In genomic region chr7:44771358-44771757, GRCh38 we compare ENCODE assay signal across 17 cellular contexts. TPM values are rescaled to one million over a fixed set of nuclear protein-coding genes. Genes with fewer than 3 reads are reported as not detected.
DNase-seq lines count a peak whose midpoint lies in the region; ATAC-seq and TF ChIP-seq lines count a peak whose summit lies in the region.
"Had no signal": no experiment of that assay in that cellular context is flagged by ENCODE, and none has a peak within 500 bp of the region (broad histone marks: within the 10 kb centered on the region; RNA-seq: fewer than 3 reads in every experiment).

No MANE protein-coding gene starts in this region.

- in situ Hi-C loops in HAP-1 (cut with MboI; ENCODE audit: low sequenced_read_pairs): no loop called here

- no peaks in the 10 kb centered on the region for H3K9me3 ChIP-seq in HAP-1
- H3K9me3 ChIP-seq: sigmoid colon had no signal

- 0 out of 2 replicates have a peak, but pooled peaks cover 2% of the 10 kb centered on the region for H3K27me3 ChIP-seq in HAP-1 (ENCODE audit: low read depth)
- H3K27me3 ChIP-seq: sigmoid colon had no signal

- CTCF ChIA-PET in WTC11 (lab: Charles Lee): no interaction called here

- H3K27ac Mint-ChIP-seq in activated naive CD4-positive, alpha-beta T cell treated with anti-CD3 and anti-CD28 coated beads, Interleukin-2, amount 50 U/mL, for 24 hours: peak overlapping the region; percentile 55
- 0 out of 2 replicates have a peak overlapping the region, but pooled peaks have one; percentile 13 for H3K27ac Mint-ChIP-seq in WTC11
- H3K27ac Mint-ChIP-seq in stimulated activated naive CD8-positive, alpha-beta T cell treated with anti-CD3 and anti-CD28 coated beads, Interleukin-15, Interleukin-2, amounts not matched to agents 100 ng/mL and 50 ng/mL, for 24 hours: peak overlapping the region; percentile 41

- ATAC-seq in WTC11 (no peak), HG03095 (IDR thresholded peaks at IDR 0.05; ENCODE audit: unreplicated experiment) (no peak)

- no peak overlapping the region for H3K4me3 ChIP-seq in HAP-1
- H3K4me3 ChIP-seq: sigmoid colon had no signal

- no peaks in the 10 kb centered on the region for H3K9me3 Mint-ChIP-seq in activated naive CD4-positive, alpha-beta T cell treated with anti-CD3 and anti-CD28 coated beads, Interleukin-2, amount 50 U/mL, for 24 hours
- H3K9me3 Mint-ChIP-seq in WTC11: no peaks in the 10 kb centered on the region
- no peaks in the 10 kb centered on the region for H3K9me3 Mint-ChIP-seq in stimulated activated naive CD8-positive, alpha-beta T cell treated with anti-CD3 and anti-CD28 coated beads, Interleukin-15, Interleukin-2, amounts not matched to agents 100 ng/mL and 50 ng/mL, for 24 hours

- DNase-seq in activated naive CD4-positive, alpha-beta T cell treated with anti-CD3 and anti-CD28 coated beads, Interleukin-2, amount 50 U/mL, for 16 hours: no peak
- DNase-seq in WTC11 (ENCODE audit: low spot score) (no peak), left kidney (ENCODE audit: low read depth, low spot score) (peak; percentile 39), midbrain (lab: John Stamatoyannopoulos, UW) (no peak), HAP-1 (ENCODE audit: low spot score in 2 of 2) (no peak)
- DNase-seq: activated CD4-positive, alpha-beta T cell treated with anti-CD3 and anti-CD28 coated beads, Interleukin-2, amount 50 U/mL, for 1 hour; activated gamma-delta T cell treated with Interleukin-2 at 50 U/mL for 16 hours; head of caudate nucleus; Karpas-422; NCI-H1930; NCI-H510A treated with DMSO at 0.1 percent for 48 hours; RPMI8226; sigmoid colon; SW 1271 had no signal

- peaks cover 15% of the 10 kb centered on the region for H3K36me3 ChIP-seq in HAP-1 (replicated peaks)

- H3K4me1 ChIP-seq in HAP-1: no peaks in the 10 kb centered on the region

- H3K27me3 Mint-ChIP-seq in activated naive CD4-positive, alpha-beta T cell treated with anti-CD3 and anti-CD28 coated beads, Interleukin-2, amount 50 U/mL, for 24 hours: no peaks in the 10 kb centered on the region
- H3K27me3 Mint-ChIP-seq in WTC11 (ENCODE audit: low read depth): no peaks in the 10 kb centered on the region
- no peaks in the 10 kb centered on the region for H3K27me3 Mint-ChIP-seq in stimulated activated naive CD8-positive, alpha-beta T cell treated with anti-CD3 and anti-CD28 coated beads, Interleukin-15, Interleukin-2, amounts not matched to agents 100 ng/mL and 50 ng/mL, for 24 hours

- peaks cover 44% of the 10 kb centered on the region for H3K4me1 Mint-ChIP-seq in activated naive CD4-positive, alpha-beta T cell treated with anti-CD3 and anti-CD28 coated beads, Interleukin-2, amount 50 U/mL, for 24 hours
- peaks cover 20% of the 10 kb centered on the region for H3K4me1 Mint-ChIP-seq in WTC11
- H3K4me1 Mint-ChIP-seq in stimulated activated naive CD8-positive, alpha-beta T cell treated with anti-CD3 and anti-CD28 coated beads, Interleukin-15, Interleukin-2, amounts not matched to agents 100 ng/mL and 50 ng/mL, for 24 hours (ENCODE audit: low read depth): peaks cover 42% of the 10 kb centered on the region

- no peak for TF ChIP-seq CTCF in WTC11 (IDR thresholded peaks at IDR 0.05)

- H3K4me3 Mint-ChIP-seq in activated naive CD4-positive, alpha-beta T cell treated with anti-CD3 and anti-CD28 coated beads, Interleukin-2, amount 50 U/mL, for 24 hours: no peak overlapping the region
- H3K4me3 Mint-ChIP-seq in WTC11: no peak overlapping the region
- no peak overlapping the region for H3K4me3 Mint-ChIP-seq in stimulated activated naive CD8-positive, alpha-beta T cell treated with anti-CD3 and anti-CD28 coated beads, Interleukin-15, Interleukin-2, amounts not matched to agents 100 ng/mL and 50 ng/mL, for 24 hours

- POLR2A ChIA-PET in WTC11 (lab: Charles Lee): no interaction called here

- H3K36me3 Mint-ChIP-seq in activated naive CD4-positive, alpha-beta T cell treated with anti-CD3 and anti-CD28 coated beads, Interleukin-2, amount 50 U/mL, for 24 hours: peaks cover 2% of the 10 kb centered on the region
- H3K36me3 Mint-ChIP-seq in WTC11: peaks cover 17% of the 10 kb centered on the region
- peaks cover 28% of the 10 kb centered on the region for H3K36me3 Mint-ChIP-seq in stimulated activated naive CD8-positive, alpha-beta T cell treated with anti-CD3 and anti-CD28 coated beads, Interleukin-15, Interleukin-2, amounts not matched to agents 100 ng/mL and 50 ng/mL, for 24 hours (ENCODE audit: low read depth)

TF ChIP-seq in WTC11, 78 proteins besides CTCF, POLR2A, EP300 and RAD21 (continues in another document):
- no peak for TF ChIP-seq ZNF232 (CRISPR knock-in tag; IDR thresholded peaks at IDR 0.05)
- TF ChIP-seq, protein P1, sequence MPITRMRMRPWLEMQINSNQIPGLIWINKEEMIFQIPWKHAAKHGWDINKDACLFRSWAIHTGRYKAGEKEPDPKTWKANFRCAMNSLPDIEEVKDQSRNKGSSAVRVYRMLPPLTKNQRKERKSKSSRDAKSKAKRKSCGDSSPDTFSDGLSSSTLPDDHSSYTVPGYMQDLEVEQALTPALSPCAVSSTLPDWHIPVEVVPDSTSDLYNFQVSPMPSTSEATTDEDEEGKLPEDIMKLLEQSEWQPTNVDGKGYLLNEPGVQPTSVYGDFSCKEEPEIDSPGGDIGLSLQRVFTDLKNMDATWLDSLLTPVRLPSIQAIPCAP (CRISPR knock-in tag; IDR thresholded peaks at IDR 0.05): no peak
- no peak for TF ChIP-seq CREB1 (CRISPR knock-in tag; IDR thresholded peaks at IDR 0.05)
- no peak for TF ChIP-seq USF2 (CRISPR knock-in tag; IDR thresholded peaks at IDR 0.05)
- TF ChIP-seq, protein P2, sequence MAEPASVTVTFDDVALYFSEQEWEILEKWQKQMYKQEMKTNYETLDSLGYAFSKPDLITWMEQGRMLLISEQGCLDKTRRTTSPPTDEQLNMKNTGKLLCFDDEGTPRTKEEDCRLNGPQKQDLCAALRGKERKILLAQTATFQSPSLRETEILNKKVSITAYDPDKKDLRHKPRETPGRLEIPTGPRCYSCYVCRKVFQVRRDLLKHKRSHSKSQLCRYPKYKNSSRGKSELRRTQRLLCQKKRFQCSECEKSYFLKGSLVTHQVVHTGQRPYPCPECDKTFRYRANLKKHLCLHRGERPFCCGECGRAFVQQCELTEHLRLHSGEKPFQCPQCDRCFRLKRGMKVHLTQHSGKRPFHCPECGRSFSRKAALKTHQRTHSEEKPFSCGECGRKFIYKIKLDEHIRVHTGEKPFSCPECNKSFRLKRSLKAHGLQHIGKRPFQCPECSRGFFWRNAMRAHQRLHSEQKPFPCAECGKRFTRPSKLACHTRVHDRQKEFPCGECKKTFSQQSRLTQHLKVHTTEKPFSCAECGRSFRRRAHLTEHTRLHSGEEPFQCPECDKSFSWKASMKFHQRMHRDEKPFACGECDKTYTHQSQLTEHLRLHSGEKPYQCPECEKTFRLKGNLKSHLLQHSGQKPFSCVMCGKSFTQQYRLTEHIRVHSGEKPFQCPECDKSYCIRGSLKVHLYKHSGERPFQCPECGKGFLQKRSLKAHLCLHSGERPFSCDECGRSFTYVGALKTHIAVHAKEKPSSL (CRISPR knock-in tag; conservative IDR thresholded peaks at IDR 0.05): no peak
- TF ChIP-seq, protein P3, sequence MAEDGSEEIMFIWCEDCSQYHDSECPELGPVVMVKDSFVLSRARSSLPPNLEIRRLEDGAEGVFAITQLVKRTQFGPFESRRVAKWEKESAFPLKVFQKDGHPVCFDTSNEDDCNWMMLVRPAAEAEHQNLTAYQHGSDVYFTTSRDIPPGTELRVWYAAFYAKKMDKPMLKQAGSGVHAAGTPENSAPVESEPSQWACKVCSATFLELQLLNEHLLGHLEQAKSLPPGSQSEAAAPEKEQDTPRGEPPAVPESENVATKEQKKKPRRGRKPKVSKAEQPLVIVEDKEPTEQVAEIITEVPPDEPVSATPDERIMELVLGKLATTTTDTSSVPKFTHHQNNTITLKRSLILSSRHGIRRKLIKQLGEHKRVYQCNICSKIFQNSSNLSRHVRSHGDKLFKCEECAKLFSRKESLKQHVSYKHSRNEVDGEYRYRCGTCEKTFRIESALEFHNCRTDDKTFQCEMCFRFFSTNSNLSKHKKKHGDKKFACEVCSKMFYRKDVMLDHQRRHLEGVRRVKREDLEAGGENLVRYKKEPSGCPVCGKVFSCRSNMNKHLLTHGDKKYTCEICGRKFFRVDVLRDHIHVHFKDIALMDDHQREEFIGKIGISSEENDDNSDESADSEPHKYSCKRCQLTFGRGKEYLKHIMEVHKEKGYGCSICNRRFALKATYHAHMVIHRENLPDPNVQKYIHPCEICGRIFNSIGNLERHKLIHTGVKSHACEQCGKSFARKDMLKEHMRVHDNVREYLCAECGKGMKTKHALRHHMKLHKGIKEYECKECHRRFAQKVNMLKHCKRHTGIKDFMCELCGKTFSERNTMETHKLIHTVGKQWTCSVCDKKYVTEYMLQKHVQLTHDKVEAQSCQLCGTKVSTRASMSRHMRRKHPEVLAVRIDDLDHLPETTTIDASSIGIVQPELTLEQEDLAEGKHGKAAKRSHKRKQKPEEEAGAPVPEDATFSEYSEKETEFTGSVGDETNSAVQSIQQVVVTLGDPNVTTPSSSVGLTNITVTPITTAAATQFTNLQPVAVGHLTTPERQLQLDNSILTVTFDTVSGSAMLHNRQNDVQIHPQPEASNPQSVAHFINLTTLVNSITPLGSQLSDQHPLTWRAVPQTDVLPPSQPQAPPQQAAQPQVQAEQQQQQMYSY (CRISPR knock-in tag; IDR thresholded peaks at IDR 0.05): no peak
- no peak for TF ChIP-seq FOXJ3 (CRISPR knock-in tag; IDR thresholded peaks at IDR 0.05; ENCODE audit: borderline replicate concordance)
- TF ChIP-seq USF1 (CRISPR knock-in tag; IDR thresholded peaks at IDR 0.05): no peak
- TF ChIP-seq ZNF671 (CRISPR knock-in tag; IDR thresholded peaks at IDR 0.05): no peak
- TF ChIP-seq EMX1 (CRISPR knock-in tag; IDR thresholded peaks at IDR 0.05): no peak
- no peak for TF ChIP-seq ZNF121 (CRISPR knock-in tag; IDR thresholded peaks at IDR 0.05)

RNA-seq across cellular contexts. Expression of gene ZMIZ2, which starts 22.7 kb away (rescaled TPM):
- 97.0 to 102 TPM (median 99.1 TPM) in 3 replicates for total RNA-seq in WTC11 (2021)

RNA-seq across cellular contexts. Expression of gene PPIA, which starts 25.1 kb away (rescaled TPM):
- total RNA-seq in WTC11 (2021): 2,465 to 2,581 TPM (median 2,516 TPM) in 3 replicates
